ENCODE assay signal across 6 cellular contexts in genomic region chr19:48501961-48502719, GRCh38. TPM values are rescaled to one million over a fixed set of nuclear protein-coding genes. Genes with fewer than 3 reads are reported as not detected.
DNase-seq lines count a peak whose midpoint lies in the region; ATAC-seq, FAIRE-seq and TF ChIP-seq lines count a peak whose summit lies in the region.

No MANE protein-coding gene starts in this region.

- H2BK120ac ChIP-seq in neuronal stem cell (ENCODE audit: low read depth, low read length), result no peak overlapping the region

- no peak overlapping the region for H4K8ac ChIP-seq in neuronal stem cell (ENCODE audit: low read depth, low read length)

- H3K79me1 ChIP-seq in neuronal stem cell (ENCODE audit: low read depth, low read length), result no peaks in the 10 kb centered on the region

- POLR2A ChIA-PET in K562 (lab: Yijun Ruan, JAX), result interaction anchor here (0.6 to 1.5 kb wide), 5 partner anchors 21 to 120 kb away, joined by 3 to 10 read pairs (median 3); no protein-coding TSS in a partner anchor

- no peak for TF ChIP-seq EP300 in K562 (IDR thresholded peaks at IDR 0.05; ENCODE audit: low read length)

- peak overlapping the region; percentile 59 for H3K27ac ChIP-seq in HUES48 (ENCODE audit: low read depth, low read length)
- H3K27ac ChIP-seq in K562 (ENCODE audit: extremely low read depth, low read depth, low read length), result peak overlapping the region; percentile 73; the same call in 2 of the 3 replicates
- H3K27ac ChIP-seq in neuronal stem cell (replicated peaks; ENCODE audit: low read length), result no peak overlapping the region

- H3K36me3 ChIP-seq in HUES48 (ENCODE audit: control insufficient read depth, insufficient read depth, low read length) (no peaks in the 10 kb centered on the region), K562 (ENCODE audit: control insufficient read depth, insufficient read depth, low read length) (no peaks in the 10 kb centered on the region), neuronal stem cell (replicated peaks in 1 of 2; ENCODE audit: control insufficient read depth in 2 of 2, insufficient read depth in 2 of 2, low read length in 2 of 2) (no peaks in the 10 kb centered on the region)

- H3K4ac ChIP-seq in neuronal stem cell (ENCODE audit: low read length), result no peak overlapping the region

- CTCF ChIA-PET in K562 (lab: Yijun Ruan, JAX; ENCODE audit: low intra/inter-chr PET ratio), result no interaction called here

- peaks cover 3% of the 10 kb centered on the region for H3K9me1 ChIP-seq in K562 (ENCODE audit: control insufficient read depth, insufficient read depth, low read length)

- FAIRE-seq in K562 (lab: Jason Lieb, UNC), result no peak

- TF ChIP-seq POLR2A in K562 (conservative IDR thresholded peaks at IDR 0.05), result no peak

- H3K4me3 ChIP-seq in HUES48 (ENCODE audit: low read depth, low read length) (peak overlapping the region; percentile 62), K562 (peak overlapping the region; percentile 51), neuronal stem cell (ENCODE audit: low read length in 2 of 2) (peak overlapping the region in 1 of 2 donors; percentile 77)

- H3K9ac ChIP-seq in HUES48 (ENCODE audit: low read depth, low read length), result no peak overlapping the region; the same call in 1 of the 2 replicates
- H3K9ac ChIP-seq in K562 (ENCODE audit: insufficient read depth in 1 of 2, low read depth in 2 of 2, low read length in 2 of 2), result peak overlapping the region; percentile 12 to 87; a peak in 3 of 4 replicates
- H3K9ac ChIP-seq in neuronal stem cell (ENCODE audit: low read depth, low read length, poor library complexity), result peak overlapping the region; percentile 50

- no peaks in the 10 kb centered on the region for H4K20me1 ChIP-seq in K562 (replicated peaks; ENCODE audit: control insufficient read depth, insufficient read depth, low read length)

- no TSS peak for BruUV-seq in K562 (replicated peaks; lab: Mats Ljungman, UMichigan)

- in situ Hi-C loops in K562 (cut with MboI), result no loop called here

- TF ChIP-seq CTCF in K562 (IDR thresholded peaks at IDR 0.05 in 2 of 3, conservative IDR thresholded peaks at IDR 0.05 in 1 of 3; ENCODE audit: insufficient read depth in 2 of 3, low read depth in 1 of 3, low read length in 3 of 3), result no peak

- H2BK12ac ChIP-seq in neuronal stem cell (ENCODE audit: low read length), result no peak overlapping the region

- no peak for TF ChIP-seq RAD21 in K562 (CRISPR knock-in tag; conservative IDR thresholded peaks at IDR 0.05 in 1 of 2, IDR thresholded peaks at IDR 0.05 in 1 of 2)

- peak overlapping the region; percentile 1 for H2AK5ac ChIP-seq in neuronal stem cell (ENCODE audit: low read depth, low read length)

- peak overlapping the region; percentile 48 for H3K23ac ChIP-seq in neuronal stem cell (ENCODE audit: low read depth, low read length, poor library complexity)

- peak; percentile 97 for DNase-seq in RPMI8226
- peak; percentile 95 to 97 (median 96) for DNase-seq in K562 (ENCODE audit: extremely low read depth in 1 of 4, low spot score in 3 of 4)
- peak; percentile 96 for DNase-seq in neuronal stem cell (ENCODE audit: low spot score)

- H3K79me2 ChIP-seq in K562 (ENCODE audit: control insufficient read depth, insufficient read depth, low read length), result peaks cover 7% of the 10 kb centered on the region; the same call in 2 of the 3 replicates

- peak overlapping the region; percentile 95 for H2BK15ac ChIP-seq in neuronal stem cell (ENCODE audit: low read length)

- H3K14ac ChIP-seq in neuronal stem cell (ENCODE audit: low read length), result no peak overlapping the region

- H3K27me3 ChIP-seq in HUES48 (ENCODE audit: control insufficient read depth, insufficient read depth, low read length) (no peaks in the 10 kb centered on the region), K562 (ENCODE audit: control insufficient read depth in 2 of 2, insufficient read depth in 2 of 2, low read length in 2 of 2) (no peaks in the 10 kb centered on the region), neuronal stem cell (ENCODE audit: control insufficient read depth in 3 of 3, insufficient read depth in 3 of 3, low read depth in 1 of 3, low read length in 3 of 3) (peaks cover 0 to 34% (median 0%) of the 10 kb centered on the region in 3 experiments)

- H3K18ac ChIP-seq in neuronal stem cell (ENCODE audit: low read length), result peak overlapping the region; percentile 97

- H3K9me3 ChIP-seq in HUES48 (ENCODE audit: control insufficient read depth, insufficient read depth, low read length) (no peaks in the 10 kb centered on the region), K562 (replicated peaks; ENCODE audit: control insufficient read depth, insufficient read depth, low read depth, low read length) (no peaks in the 10 kb centered on the region), neuronal stem cell (replicated peaks in 1 of 2; ENCODE audit: control insufficient read depth in 2 of 2, insufficient read depth in 1 of 2, low read depth in 1 of 2, low read length in 2 of 2) (peaks cover 0 to 1% of the 10 kb centered on the region in 2 donors)

- H2AFZ ChIP-seq in K562 (ENCODE audit: low read depth, low read length) (peak overlapping the region; percentile 82), neuronal stem cell (ENCODE audit: low read length) (peak overlapping the region; percentile 49)

- peak overlapping the region; percentile 85 for H3K4me2 ChIP-seq in K562 (ENCODE audit: insufficient read depth, low read length)
- H3K4me2 ChIP-seq in neuronal stem cell (ENCODE audit: insufficient read depth, low read length, poor library complexity, severe bottlenecking), result peak overlapping the region; percentile 74

- H4K91ac ChIP-seq in neuronal stem cell (ENCODE audit: low read depth, low read length, poor library complexity), result no peak overlapping the region

- peak overlapping the region; percentile 15 for H2BK5ac ChIP-seq in neuronal stem cell (ENCODE audit: low read length)

- WGBS in K562 (ENCODE audit: insufficient coverage, low coverage, missing lambda C conversion rate), result 5% methylated on average over 18 of the region's 24 CpGs
- WGBS in neuronal stem cell (ENCODE audit: extremely low coverage in 2 of 2, insufficient read length in 2 of 2, insufficient replicate concordance in 1 of 2), 2 donors, result no CpG with 5 or more reads among the region's 24 CpGs

- H3K4me1 ChIP-seq in HUES48 (ENCODE audit: control insufficient read depth, insufficient read depth, low read length) (0 out of 2 replicates have a peak, but pooled peaks cover 12% of the 10 kb centered on the region), K562 (replicated peaks in 1 of 2; ENCODE audit: control insufficient read depth in 2 of 2, insufficient read depth in 2 of 2, low read length in 2 of 2) (peaks cover 10 to 48% of the 10 kb centered on the region in 2 experiments; a peak in 4 of 5 replicates), neuronal stem cell (ENCODE audit: control insufficient read depth in 2 of 2, insufficient read depth in 1 of 2, low read depth in 1 of 2, low read length in 2 of 2) (peaks cover 0 to 12% of the 10 kb centered on the region in 2 donors)

- intact Hi-C loops in K562 (cut with micrococcal nuclease), result loop anchor here (5.0 kb wide), 1 partner anchor 170 kb away; no protein-coding TSS in a partner anchor

- ATAC-seq in K562 (peak; percentile 87), GM21737 (IDR thresholded peaks at IDR 0.05; ENCODE audit: unreplicated experiment) (no peak), HG02588 (IDR thresholded peaks at IDR 0.05; ENCODE audit: unreplicated experiment) (no peak)

RNA-seq across cellular contexts. Expression of gene LMTK3, which starts 9.5 kb away (rescaled TPM):
- total RNA-seq in K562 (2011; cell fraction: chromatin; rRNA removed; ENCODE audit: low replicate concordance), result 1.5 and 3.5 TPM in 2 replicates
- 3.8 and 4.1 TPM in 2 replicates for total RNA-seq in K562 (2011; cell fraction: nucleolus; rRNA removed)
- total RNA-seq in K562 (2011; cell fraction: nucleoplasm; rRNA removed), result 1.5 and 2.4 TPM in 2 replicates
- total RNA-seq in K562 (2014; rRNA removed), result 4.9 and 5.1 TPM in 2 replicates
- total RNA-seq in K562 (2014; rRNA removed; fragmentation: Illumina TruSeq; extraction: Trizol), result 0.45 and 0.76 TPM in 2 replicates
- total RNA-seq in K562 (2015; rRNA removed; fragmentation: Illumina TruSeq; extraction: Trizol), result 2.0 and 2.5 TPM in 2 replicates
- 10.2 and 12.3 TPM in 2 replicates for total RNA-seq in K562 (2021)
- 0.35 and 0.66 TPM in 2 replicates for polyA plus RNA-seq in K562 (2011; rRNA removed)
- polyA plus RNA-seq in K562 (2011; cell fraction: cytosol; rRNA removed), result 0.53 and 1.7 TPM in 2 replicates
- 1.5 and 2.7 TPM in 2 replicates for polyA plus RNA-seq in K562 (2011; cell fraction: nucleus; rRNA removed)
- polyA plus RNA-seq in K562 (2012), result 3.7 and 4.7 TPM in 2 replicates
- 1.1 and 2.1 TPM in 2 replicates for polyA plus RNA-seq in K562 (2014; fragmentation: Illumina TruSeq; extraction: Trizol)
- polyA plus RNA-seq in K562 (2014; fragmentation: Nextera tagmentation; extraction: Ambion mirVana), result not detected
- polyA plus RNA-seq in K562 (2014; rRNA removed), result 2.8 and 3.3 TPM in 2 replicates
- 0.14 and 0.15 TPM in 2 replicates for polyA minus RNA-seq in K562 (2011; rRNA and poly(A)+ RNA removed)
- polyA minus RNA-seq in K562 (2011; cell fraction: cytosol; rRNA and poly(A)+ RNA removed), result 2.3 and 3.2 TPM in 2 replicates
- polyA minus RNA-seq in K562 (2011; cell fraction: nucleus; rRNA and poly(A)+ RNA removed), result 1.1 and 1.2 TPM in 2 replicates
- 7.9 TPM for polyA plus RNA-seq in neuronal stem cell (2013, experiment 1 of 2)
- 7.5 TPM for polyA plus RNA-seq in neuronal stem cell (2013, experiment 2 of 2)

RNA-seq across cellular contexts. Expression of gene CYTH2, which starts 33.0 kb away (rescaled TPM):
- total RNA-seq in K562 (2011; cell fraction: chromatin; rRNA removed; ENCODE audit: low replicate concordance), result 79.5 and 196 TPM in 2 replicates
- 87.7 and 88.8 TPM in 2 replicates for total RNA-seq in K562 (2011; cell fraction: nucleolus; rRNA removed)
- total RNA-seq in K562 (2011; cell fraction: nucleoplasm; rRNA removed), result 87.0 and 108 TPM in 2 replicates
- total RNA-seq in K562 (2014; rRNA removed) (31.8 and 34.9 TPM in 2 replicates), K562 (2014; rRNA removed; fragmentation: Illumina TruSeq; extraction: Trizol) (14.7 and 15.9 TPM in 2 replicates), K562 (2015; rRNA removed; fragmentation: Illumina TruSeq; extraction: Trizol) (19.3 and 20.3 TPM in 2 replicates), K562 (2021) (37.8 and 43.8 TPM in 2 replicates)
- polyA plus RNA-seq in K562 (2011; rRNA removed) (23.8 and 34.3 TPM in 2 replicates), K562 (2014; fragmentation: Illumina TruSeq; extraction: Trizol) (31.5 and 33.7 TPM in 2 replicates), K562 (2014; fragmentation: Nextera tagmentation; extraction: Ambion mirVana) (1 to 10 TPM; 1.8 to 4.0 TPM), K562 (2014; rRNA removed) (38.1 and 45.2 TPM in 2 replicates)
- polyA plus RNA-seq in K562 (2011; cell fraction: cytosol; rRNA removed), result 28.3 and 30.8 TPM in 2 replicates
- 96.2 and 120 TPM in 2 replicates for polyA plus RNA-seq in K562 (2011; cell fraction: nucleus; rRNA removed)
- polyA plus RNA-seq in K562 (2012), result 34.7 and 66.7 TPM in 2 replicates
- 22.5 and 23.2 TPM in 2 replicates for polyA minus RNA-seq in K562 (2011; rRNA and poly(A)+ RNA removed)
- polyA minus RNA-seq in K562 (2011; cell fraction: cytosol; rRNA and poly(A)+ RNA removed), result 13.0 and 20.7 TPM in 2 replicates
- polyA minus RNA-seq in K562 (2011; cell fraction: nucleus; rRNA and poly(A)+ RNA removed), result 33.0 and 46.9 TPM in 2 replicates
- 67.8 TPM for polyA plus RNA-seq in neuronal stem cell (2013, experiment 1 of 2)
- polyA plus RNA-seq in neuronal stem cell (2013, experiment 2 of 2), result 64.1 TPM

RNA-seq across cellular contexts. Expression of gene KCNJ14, which starts 46.8 kb away (rescaled TPM):
- total RNA-seq in K562 (2011; cell fraction: chromatin; rRNA removed; ENCODE audit: low replicate concordance), result 5.6 and 11.8 TPM in 2 replicates
- total RNA-seq in K562 (2011; cell fraction: nucleolus; rRNA removed), result 6.8 and 8.0 TPM in 2 replicates
- 6.1 and 6.6 TPM in 2 replicates for total RNA-seq in K562 (2011; cell fraction: nucleoplasm; rRNA removed)
- total RNA-seq in K562 (2014; rRNA removed), result 0.18 and 0.41 TPM in 2 replicates
- 0.45 and 0.47 TPM in 2 replicates for total RNA-seq in K562 (2014; rRNA removed; fragmentation: Illumina TruSeq; extraction: Trizol)
- 0.76 and 0.94 TPM in 2 replicates for total RNA-seq in K562 (2015; rRNA removed; fragmentation: Illumina TruSeq; extraction: Trizol)
- 1.4 and 1.6 TPM in 2 replicates for total RNA-seq in K562 (2021)
- 0.54 and 0.74 TPM in 2 replicates for polyA plus RNA-seq in K562 (2011; rRNA removed)
- 0.37 and 0.38 TPM in 2 replicates for polyA plus RNA-seq in K562 (2011; cell fraction: cytosol; rRNA removed)
- 2.4 and 2.6 TPM in 2 replicates for polyA plus RNA-seq in K562 (2011; cell fraction: nucleus; rRNA removed)
- 0.52 and 0.83 TPM in 2 replicates for polyA plus RNA-seq in K562 (2012)
- 0.46 and 0.49 TPM in 2 replicates for polyA plus RNA-seq in K562 (2014; fragmentation: Illumina TruSeq; extraction: Trizol)
- polyA plus RNA-seq in K562 (2014; fragmentation: Nextera tagmentation; extraction: Ambion mirVana), result under 1 TPM; 0.15 to 0.38 TPM
- polyA plus RNA-seq in K562 (2014; rRNA removed), result 0.59 and 1.2 TPM in 2 replicates
- 0.91 and 1.2 TPM in 2 replicates for polyA minus RNA-seq in K562 (2011; rRNA and poly(A)+ RNA removed)
- polyA minus RNA-seq in K562 (2011; cell fraction: cytosol; rRNA and poly(A)+ RNA removed), result 1.0 and 1.3 TPM in 2 replicates
- polyA minus RNA-seq in K562 (2011; cell fraction: nucleus; rRNA and poly(A)+ RNA removed), result 0.89 and 1.3 TPM in 2 replicates
- polyA plus RNA-seq in neuronal stem cell (2013, experiment 1 of 2), result 0.52 TPM
- 0.69 TPM for polyA plus RNA-seq in neuronal stem cell (2013, experiment 2 of 2)

RNA-seq across cellular contexts. Expression of gene SULT2B1, which starts 49.8 kb away (rescaled TPM):
- not detected in 2 replicates for total RNA-seq in K562 (2011; cell fraction: chromatin; rRNA removed; ENCODE audit: low replicate concordance)
- total RNA-seq in K562 (2011; cell fraction: nucleolus; rRNA removed), result not detected in 2 replicates
- 0.37 TPM in 1 of 2 replicates, not detected in the other for total RNA-seq in K562 (2011; cell fraction: nucleoplasm; rRNA removed)
- total RNA-seq in K562 (2014; rRNA removed) (0.37 and 0.54 TPM in 2 replicates), K562 (2014; rRNA removed; fragmentation: Illumina TruSeq; extraction: Trizol) (0.22 TPM in 1 of 2 replicates, not detected in the other), K562 (2015; rRNA removed; fragmentation: Illumina TruSeq; extraction: Trizol) (0.26 TPM in 1 of 2 replicates, not detected in the other), K562 (2021) (0.42 and 0.62 TPM in 2 replicates)
- polyA plus RNA-seq in K562 (2011; rRNA removed) (0.38 and 0.46 TPM in 2 replicates), K562 (2014; fragmentation: Illumina TruSeq; extraction: Trizol) (0.09 and 0.28 TPM in 2 replicates), K562 (2014; fragmentation: Nextera tagmentation; extraction: Ambion mirVana) (under 1 TPM in 1 of 2 experiments, not detected in 1; 0.14 TPM), K562 (2014; rRNA removed) (0.11 and 0.32 TPM in 2 replicates)
- 0.37 and 1.5 TPM in 2 replicates for polyA plus RNA-seq in K562 (2011; cell fraction: cytosol; rRNA removed)
- polyA plus RNA-seq in K562 (2011; cell fraction: nucleus; rRNA removed), result 0.10 and 0.14 TPM in 2 replicates
- polyA plus RNA-seq in K562 (2012), result 0.53 and 1.2 TPM in 2 replicates
- 0.30 TPM in 1 of 2 replicates, not detected in the other for polyA minus RNA-seq in K562 (2011; rRNA and poly(A)+ RNA removed)
- not detected in 2 replicates for polyA minus RNA-seq in K562 (2011; cell fraction: cytosol; rRNA and poly(A)+ RNA removed)
- polyA minus RNA-seq in K562 (2011; cell fraction: nucleus; rRNA and poly(A)+ RNA removed), result not detected in 2 replicates
- polyA plus RNA-seq in neuronal stem cell (2013, experiment 1 of 2), result 0.13 TPM
- polyA plus RNA-seq in neuronal stem cell (2013, experiment 2 of 2), result 0.18 TPM

RNA-seq across cellular contexts. Expression of gene GRWD1, which starts 56.4 kb away (rescaled TPM):
- total RNA-seq in K562 (2011; cell fraction: chromatin; rRNA removed; ENCODE audit: low replicate concordance), result 26.3 and 57.2 TPM in 2 replicates
- 42.0 and 43.3 TPM in 2 replicates for total RNA-seq in K562 (2011; cell fraction: nucleolus; rRNA removed)
- 29.6 and 33.7 TPM in 2 replicates for total RNA-seq in K562 (2011; cell fraction: nucleoplasm; rRNA removed)
- total RNA-seq in K562 (2014; rRNA removed) (44.0 and 48.7 TPM in 2 replicates), K562 (2014; rRNA removed; fragmentation: Illumina TruSeq; extraction: Trizol) (20.4 and 21.2 TPM in 2 replicates), K562 (2015; rRNA removed; fragmentation: Illumina TruSeq; extraction: Trizol) (47.2 and 50.6 TPM in 2 replicates), K562 (2021) (87.2 and 88.2 TPM in 2 replicates)
- polyA plus RNA-seq in K562 (2011; rRNA removed) (22.2 and 22.4 TPM in 2 replicates), K562 (2014; fragmentation: Illumina TruSeq; extraction: Trizol) (24.5 and 44.3 TPM in 2 replicates), K562 (2014; fragmentation: Nextera tagmentation; extraction: Ambion mirVana) (1 to 10 TPM; 1.5 to 2.6 TPM), K562 (2014; rRNA removed) (51.4 and 55.4 TPM in 2 replicates)
- 20.0 and 52.3 TPM in 2 replicates for polyA plus RNA-seq in K562 (2011; cell fraction: cytosol; rRNA removed)
- 13.5 and 20.7 TPM in 2 replicates for polyA plus RNA-seq in K562 (2011; cell fraction: nucleus; rRNA removed)
- polyA plus RNA-seq in K562 (2012), result 26.6 and 47.2 TPM in 2 replicates
- 11.4 and 14.9 TPM in 2 replicates for polyA minus RNA-seq in K562 (2011; rRNA and poly(A)+ RNA removed)
- 25.1 and 33.2 TPM in 2 replicates for polyA minus RNA-seq in K562 (2011; cell fraction: cytosol; rRNA and poly(A)+ RNA removed)
- 12.3 and 17.1 TPM in 2 replicates for polyA minus RNA-seq in K562 (2011; cell fraction: nucleus; rRNA and poly(A)+ RNA removed)
- 11.2 TPM for polyA plus RNA-seq in neuronal stem cell (2013, experiment 1 of 2)
- 11.1 TPM for polyA plus RNA-seq in neuronal stem cell (2013, experiment 2 of 2)
